Comparison of ENCODE assay signal across 8 cellular contexts in the genomic region with DNA sequence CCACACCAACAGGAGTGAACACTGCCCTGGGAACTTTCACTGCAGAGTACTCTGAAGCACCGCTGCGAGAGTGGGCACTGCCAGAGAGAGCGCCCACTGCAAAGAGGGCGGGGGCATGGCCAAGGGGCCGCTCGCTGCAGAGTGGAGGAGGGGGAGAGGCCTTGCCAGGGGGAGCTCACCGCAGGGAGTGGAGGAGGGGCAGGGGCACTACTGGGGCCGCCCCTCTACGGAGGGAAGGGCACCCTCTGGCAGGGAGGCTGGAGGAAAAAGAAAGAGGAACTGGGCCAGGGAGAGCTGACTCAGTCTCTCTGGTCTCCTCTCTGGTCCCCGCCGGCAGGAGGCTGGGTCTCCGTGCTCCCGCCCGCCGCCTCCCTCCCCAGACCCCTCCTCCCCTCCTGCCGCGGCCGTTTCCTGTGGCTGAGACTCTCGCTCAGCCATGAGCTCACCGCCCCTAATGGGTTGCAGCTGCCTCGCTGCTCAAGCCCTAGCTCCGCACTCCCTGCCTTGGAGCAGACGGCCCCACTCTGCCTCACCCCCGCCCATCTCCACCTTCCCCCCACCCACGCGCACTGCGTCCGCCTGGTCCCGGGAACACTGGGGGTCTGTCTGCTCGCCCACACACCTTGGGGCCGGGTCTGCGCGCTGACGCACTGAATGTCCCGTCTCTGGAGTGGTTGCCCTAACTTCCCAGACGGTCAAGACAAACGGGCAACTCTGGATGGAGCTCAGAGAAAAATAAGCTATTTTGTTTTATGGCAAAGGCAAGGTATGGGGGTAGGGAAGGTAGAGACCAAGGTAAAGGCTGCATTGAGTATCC. TPM values are rescaled to one million over a fixed set of nuclear protein-coding genes. Genes with fewer than 3 reads are reported as not detected.
DNase-seq lines count a peak whose midpoint lies in the region; ATAC-seq and TF ChIP-seq lines count a peak whose summit lies in the region.

No MANE protein-coding gene starts in this region.

- in situ Hi-C loops in gastrocnemius medialis (cut with MboI; ENCODE audit: low sequenced_read_pairs in 4 of 4) = loop anchor here in 1 of 4 donors (25.0 kb wide), 1 partner anchor 384 kb away; the partner anchor contains the start of genes ANG and RNASE4

- TF ChIP-seq CTCF in gastrocnemius medialis (IDR thresholded peaks at IDR 0.05 in 4 of 5, conservative IDR thresholded peaks at IDR 0.05 in 1 of 5) = no peak

- H3K27ac Mint-ChIP-seq in immature natural killer cell = peak overlapping the region in 4 of 6 donors; percentile 35 to 77 (median 62)

- peaks cover 34 to 37% of the 10 kb centered on the region in 2 donors for H3K4me1 Mint-ChIP-seq in immature natural killer cell

- H3K4me3 Mint-ChIP-seq in immature natural killer cell = peak overlapping the region; percentile 85 to 90 (median 89)

- H3K36me3 ChIP-seq in gastrocnemius medialis = peaks cover 0 to 15% of the 10 kb centered on the region in 2 donors

- no peaks in the 10 kb centered on the region for H3K9me3 ChIP-seq in gastrocnemius medialis

- H3K27ac ChIP-seq in caudate nucleus (ENCODE audit: low read depth, low read length) (peak overlapping the region; percentile 92), gastrocnemius medialis (peak overlapping the region; percentile 84 to 91 (median 88))

- H3K36me3 Mint-ChIP-seq in immature natural killer cell = no peaks in the 10 kb centered on the region

- intact Hi-C loops in gastrocnemius medialis (cut with DNase I; ENCODE audit: low total_unique reads) = no loop called here

- no peaks in the 10 kb centered on the region for H3K9me3 Mint-ChIP-seq in immature natural killer cell

- peaks cover 17 to 30% of the 10 kb centered on the region in 2 donors for H3K4me1 ChIP-seq in gastrocnemius medialis

- H3K4me3 ChIP-seq in gastrocnemius medialis = peak overlapping the region; percentile 68 to 83 (median 74)

- H3K27me3 ChIP-seq in gastrocnemius medialis = no peaks in the 10 kb centered on the region

- ATAC-seq in HG02623 (IDR thresholded peaks at IDR 0.05; ENCODE audit: unreplicated experiment) (peak; percentile 69), SK-N-SH treated with all-trans-retinoic acid at 6 μM for 48 hours (peak; percentile 87), gastrocnemius medialis (peak; percentile 21 to 37)

- peak; percentile 73 for DNase-seq in activated CD8-positive, alpha-beta memory T cell treated with anti-CD3 and anti-CD28 coated beads for 24 hours
- no peak for DNase-seq in activated CD8-positive, alpha-beta memory T cell treated with anti-CD3 and anti-CD28 coated beads, Interleukin-2, amount 50 U/mL, for 4 hours
- DNase-seq in NCI-H1092 treated with DMSO at 0.1 percent for 48 hours (lab: John Stamatoyannopoulos, UW) = peak; percentile 81
- peak in 55 of 61 donors; percentile 25 to 91 (median 60) for DNase-seq in caudate nucleus (lab: John Stamatoyannopoulos, UW)
- DNase-seq in immature natural killer cell = peak; percentile 37 to 38 (median 38)
- DNase-seq in gastrocnemius medialis = peak; percentile 55 to 65

- peak in 1 of 2 donors; percentile 19 for TF ChIP-seq POLR2A in gastrocnemius medialis (IDR thresholded peaks at IDR 0.05)

- peaks cover 27 to 29% (median 29%) of the 10 kb centered on the region in 3 donors for H3K27me3 Mint-ChIP-seq in immature natural killer cell (ENCODE audit: low read depth in 3 of 3)

TF ChIP-seq in SK-N-SH treated with all-trans-retinoic acid at 6 μM for 48 hours, 23 proteins besides CTCF, POLR2A, EP300 and RAD21:
- TF ChIP-seq TCF4 (CRISPR knock-in tag; IDR thresholded peaks at IDR 0.05; ENCODE audit: borderline replicate concordance) (peak; percentile 42; the same call in 1 of the 2 replicates), ZFP30 (CRISPR knock-in tag; IDR thresholded peaks at IDR 0.05) (no peak)

RNA-seq across cellular contexts. Expression of gene ARHGEF40, which starts 1.3 kb away (rescaled TPM):
- polyA plus RNA-seq in immature natural killer cell = under 1 TPM in 2 of 3 donors, not detected in 1; 0.23 to 0.35 TPM
- total RNA-seq in gastrocnemius medialis = 10 to 100 TPM; 10.4 to 15.7 (median 12.9) TPM

RNA-seq across cellular contexts. Expression of gene RNASE8, which starts 13.8 kb away (rescaled TPM):
- not detected for polyA plus RNA-seq in immature natural killer cell
- total RNA-seq in gastrocnemius medialis = not detected

RNA-seq across cellular contexts. Expression of gene ZNF219, which starts 27.0 kb away (rescaled TPM):
- 1 to 10 TPM in 2 of 3 donors, under 1 TPM in 1; 0.88 to 3.3 (median 1.8) TPM for polyA plus RNA-seq in immature natural killer cell
- 10 to 100 TPM; 25.9 to 48.9 (median 43.9) TPM for total RNA-seq in gastrocnemius medialis

RNA-seq across cellular contexts. Expression of gene RNASE7, which starts 29.3 kb away (rescaled TPM):
- not detected for polyA plus RNA-seq in immature natural killer cell
- total RNA-seq in gastrocnemius medialis = under 1 TPM in 1 of 4 donors, not detected in 3; 0.55 TPM

RNA-seq across cellular contexts. Expression of gene TMEM253, which starts 29.4 kb away (rescaled TPM):
- polyA plus RNA-seq in immature natural killer cell = not detected
- under 1 TPM in 2 of 4 donors, not detected in 2; 0.19 to 0.35 TPM for total RNA-seq in gastrocnemius medialis

Comparison
In these comparisons a context has a peak if more than half of its experiments do, and no peak if none do; other contexts are left out.
1. ATAC-seq: peak in every context shown above with its lines; median percentile 87 in SK-N-SH treated with all-trans-retinoic acid at 6 μM for 48 hours; 69 in HG02623; 29 in gastrocnemius medialis.